Comparison of ENCODE assay signal across 1 cellular context in genomic region chr1:153940756-153941155, GRCh38.
TF ChIP-seq lines count a peak whose summit lies in the region.

No MANE protein-coding gene starts in this region.

TF ChIP-seq in SK-N-SH, 30 proteins besides CTCF, POLR2A, EP300 and RAD21 (continued from another document):
- TF ChIP-seq, protein P1, sequence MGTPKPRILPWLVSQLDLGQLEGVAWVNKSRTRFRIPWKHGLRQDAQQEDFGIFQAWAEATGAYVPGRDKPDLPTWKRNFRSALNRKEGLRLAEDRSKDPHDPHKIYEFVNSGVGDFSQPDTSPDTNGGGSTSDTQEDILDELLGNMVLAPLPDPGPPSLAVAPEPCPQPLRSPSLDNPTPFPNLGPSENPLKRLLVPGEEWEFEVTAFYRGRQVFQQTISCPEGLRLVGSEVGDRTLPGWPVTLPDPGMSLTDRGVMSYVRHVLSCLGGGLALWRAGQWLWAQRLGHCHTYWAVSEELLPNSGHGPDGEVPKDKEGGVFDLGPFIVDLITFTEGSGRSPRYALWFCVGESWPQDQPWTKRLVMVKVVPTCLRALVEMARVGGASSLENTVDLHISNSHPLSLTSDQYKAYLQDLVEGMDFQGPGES (IDR thresholded peaks at IDR 0.05; ENCODE audit: low read depth, low read length), result no peak
- TF ChIP-seq SMC3 (IDR thresholded peaks at IDR 0.05; ENCODE audit: low read depth, low read length), result no peak
- no peak for TF ChIP-seq GABPA (IDR thresholded peaks at IDR 0.05; ENCODE audit: low read depth)
- no peak for TF ChIP-seq NRF1 (IDR thresholded peaks at IDR 0.05; ENCODE audit: low read depth, low read length)
- TF ChIP-seq JUND (IDR thresholded peaks at IDR 0.05), result no peak
- TF ChIP-seq FOXM1 (IDR thresholded peaks at IDR 0.05; ENCODE audit: low read depth), result no peak
- no peak for TF ChIP-seq MEF2A (IDR thresholded peaks at IDR 0.05; ENCODE audit: borderline replicate concordance, low read depth)
- no peak for TF ChIP-seq FOXJ3 (CRISPR knock-in tag; IDR thresholded peaks at IDR 0.05)
- no peak for TF ChIP-seq RCOR1 (IDR thresholded peaks at IDR 0.05; ENCODE audit: low read length)
- no peak for TF ChIP-seq REST (IDR thresholded peaks at IDR 0.05; ENCODE audit: low read depth, low read length)
